Comparison of ENCODE assay signal across 27 cellular contexts in the genomic region with DNA sequence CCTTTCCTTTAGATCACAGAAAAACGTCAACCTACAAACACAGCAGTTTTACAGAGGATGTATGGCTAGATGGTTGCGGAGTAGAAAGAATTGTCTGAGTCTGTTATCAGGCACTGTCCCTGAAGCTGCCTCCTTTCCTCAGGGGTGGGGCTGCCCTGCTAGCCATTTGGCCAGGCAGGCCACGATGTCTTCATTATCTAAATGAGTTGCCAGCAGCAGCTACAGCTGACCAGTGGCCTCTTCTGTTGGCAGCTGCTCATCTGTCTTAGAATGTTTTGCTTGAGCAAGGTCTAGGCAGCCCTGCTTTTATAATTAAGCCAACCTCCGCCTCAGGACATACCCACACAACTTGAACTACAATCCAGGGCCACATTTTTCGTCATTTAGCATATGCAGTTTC. TPM values are rescaled to one million over a fixed set of nuclear protein-coding genes. Genes with fewer than 3 reads are reported as not detected.
"Had no signal": no experiment of that assay in that cellular context is flagged by ENCODE, and none has a peak within 500 bp of the region (broad histone marks: within the 10 kb centered on the region; RNA-seq: fewer than 3 reads in every experiment).

No MANE protein-coding gene starts in this region.

- H3K27ac ChIP-seq: coronary artery, esophagus muscularis mucosa, neutrophil, pancreas, testis, tibial artery had no signal

- ATAC-seq: natural killer cell treated with Interleukin-12 subunit alpha and Interleukin-12 subunit beta and Interleukin-15 and Interleukin-18, amount 100 ng/mL, for 72 hours; sciatic nerve; stimulated activated effector memory CD8-positive, alpha-beta T cell treated with anti-CD3 and anti-CD28 coated beads, Interleukin-12 subunit alpha, Interleukin-12 subunit beta, amount 100 ng/mL, for 72 hours; stimulated activated naive CD8-positive, alpha-beta T cell treated with anti-CD3 and anti-CD28 coated beads, Interleukin-15, Interleukin-2, amounts not matched to agents 100 U/mL and 50 U/mL, for 24 hours had no signal

- H3K4me1 ChIP-seq: esophagus muscularis mucosa, pancreas, testis, tibial artery had no signal

- DNase-seq: dermis blood vessel endothelial cell; effector memory CD4-positive, alpha-beta T cell; foreskin melanocyte; naive B cell; pancreas; stimulated activated CD4-positive, alpha-beta T cell treated with anti-CD3 and anti-CD28 coated beads, Interleukin-2, amount 100 ng/mL, for 24 hours; stimulated activated CD4-positive, alpha-beta T cell treated with anti-CD3 and anti-CD28 coated beads, Interleukin-4, amount 100 ng/mL, for 24 hours; stimulated activated naive CD8-positive, alpha-beta T cell treated with anti-CD3 and anti-CD28 coated beads, Interleukin-15, Interleukin-2, amounts not matched to agents 100 U/mL and 50 U/mL, for 24 hours; testis; tibial artery had no signal

- H3K36me3 ChIP-seq: esophagus muscularis mucosa, neutrophil, pancreas, tibial artery had no signal

- H3K4me3 ChIP-seq: coronary artery, esophagus muscularis mucosa, lung, pancreas, testis, tibial artery had no signal

- H3K27me3 ChIP-seq: testis had no signal

- H3K9me3 ChIP-seq: esophagus muscularis mucosa, neutrophil, pancreas, testis, tibial artery had no signal

RNA-seq across cellular contexts. Expression of gene SLC6A5, which starts 17.5 kb away (rescaled TPM):
- total RNA-seq: dermis blood vessel endothelial cell; endothelial cell of umbilical vein; epithelial cell of proximal tubule; esophagus muscularis mucosa; left lobe of liver; liver; lung; mononuclear cell; natural killer cell treated with Interleukin-12 subunit alpha and Interleukin-12 subunit beta and Interleukin-15 and Interleukin-18, amount 100 ng/mL, for 72 hours; omental fat pad; pancreas; posterior vena cava; sciatic nerve; skeletal muscle tissue; urinary bladder had no signal
- polyA plus RNA-seq: endothelial cell of umbilical vein, keratinocyte, liver, lung, pancreas, urinary bladder had no signal

RNA-seq across cellular contexts. Expression of gene NELL1, which starts 52.5 kb away (rescaled TPM):
- total RNA-seq: dermis blood vessel endothelial cell; endothelial cell of umbilical vein; epithelial cell of proximal tubule; left lobe of liver; liver; mononuclear cell; natural killer cell treated with Interleukin-12 subunit alpha and Interleukin-12 subunit beta and Interleukin-15 and Interleukin-18, amount 100 ng/mL, for 72 hours; pancreas; posterior vena cava had no signal
- polyA plus RNA-seq: endothelial cell of umbilical vein, keratinocyte, liver, pancreas had no signal
